In genomic region chr6:29627762-29628418, GRCh38 we compare ENCODE assay signal across 8 cellular contexts. TPM values are rescaled to one million over a fixed set of nuclear protein-coding genes. Genes with fewer than 3 reads are reported as not detected.
DNase-seq lines count a peak whose midpoint lies in the region; ATAC-seq lines count a peak whose summit lies in the region.

No MANE protein-coding gene starts in this region.

- H3K27ac Mint-ChIP-seq in activated CD4-positive, alpha-beta T cell treated with anti-CD3 and anti-CD28 coated beads, Interleukin-2, amount 10 ng/mL, durations not matched to agents 24 days and 14 days = peak overlapping the region; percentile 65

- H3K4me3 Mint-ChIP-seq in activated CD4-positive, alpha-beta T cell treated with anti-CD3 and anti-CD28 coated beads, Interleukin-2, amount 10 ng/mL, durations not matched to agents 24 days and 14 days = peak overlapping the region; percentile 96

- intact Hi-C loops in activated CD4-positive, alpha-beta T cell treated with anti-CD3 and anti-CD28 coated beads, Interleukin-2, amount 10 ng/mL, durations not matched to agents 24 days and 14 days (cut with micrococcal nuclease) = no loop called here

- H3K9me3 Mint-ChIP-seq in activated CD4-positive, alpha-beta T cell treated with anti-CD3 and anti-CD28 coated beads, Interleukin-2, amount 10 ng/mL, durations not matched to agents 24 days and 14 days = no peaks in the 10 kb centered on the region

- no peaks in the 10 kb centered on the region for H3K27me3 ChIP-seq in layer of hippocampus (ENCODE audit: control insufficient read depth, insufficient read depth, low read length)

- peak; percentile 88 for DNase-seq in Daoy (ENCODE audit: low read depth)
- peak; percentile 49 for DNase-seq in NCI-H2171 treated with DMSO at 0.1 percent for 48 hours (lab: John Stamatoyannopoulos, UW)
- peak; percentile 78 for DNase-seq in activated CD4-positive, alpha-beta T cell treated with anti-CD3 and anti-CD28 coated beads, Interleukin-2, amount 10 ng/mL, durations not matched to agents 24 days and 14 days
- DNase-seq in dedifferentiated amniotic fluid mesenchymal stem cell (ENCODE audit: extremely low spot score) = peak; percentile 33
- DNase-seq in stimulated activated CD4-positive, alpha-beta T cell treated with anti-CD3 and anti-CD28 coated beads, Interleukin-1b, Interleukin-23, amount 100 ng/mL, for 4 hours (ENCODE audit: low read depth in 2 of 2) = peak; percentile 49 to 54

- peaks cover 33% of the 10 kb centered on the region for H3K4me1 Mint-ChIP-seq in activated CD4-positive, alpha-beta T cell treated with anti-CD3 and anti-CD28 coated beads, Interleukin-2, amount 10 ng/mL, durations not matched to agents 24 days and 14 days

- ATAC-seq in GM18511 (IDR thresholded peaks at IDR 0.05; ENCODE audit: unreplicated experiment) = no peak
- no peak for ATAC-seq in GM19023 (IDR thresholded peaks at IDR 0.05; ENCODE audit: unreplicated experiment)

- peaks cover 11% of the 10 kb centered on the region for H3K36me3 Mint-ChIP-seq in activated CD4-positive, alpha-beta T cell treated with anti-CD3 and anti-CD28 coated beads, Interleukin-2, amount 10 ng/mL, durations not matched to agents 24 days and 14 days (ENCODE audit: low read depth)

- H3K27ac ChIP-seq in layer of hippocampus (ENCODE audit: low read depth, low read length) = peak overlapping the region; percentile 84

- H3K27me3 Mint-ChIP-seq in activated CD4-positive, alpha-beta T cell treated with anti-CD3 and anti-CD28 coated beads, Interleukin-2, amount 10 ng/mL, durations not matched to agents 24 days and 14 days = peaks cover 51% of the 10 kb centered on the region

RNA-seq across cellular contexts. Expression of gene GABBR1, which starts 5.1 kb away (rescaled TPM):
- 1.3 and 4.3 TPM in 2 replicates for total RNA-seq in Daoy (2014; rRNA removed; shearing (Covaris generic))
- total RNA-seq in activated CD4-positive, alpha-beta T cell treated with anti-CD3 and anti-CD28 coated beads, Interleukin-2, amount 10 ng/mL, durations not matched to agents 24 days and 14 days = 20.4 and 24.0 TPM in 2 replicates

RNA-seq across cellular contexts. Expression of gene MOG, which starts 29.0 kb away (rescaled TPM):
- total RNA-seq in Daoy (2014; rRNA removed; shearing (Covaris generic)) = not detected in 2 replicates
- not detected in 2 replicates for total RNA-seq in activated CD4-positive, alpha-beta T cell treated with anti-CD3 and anti-CD28 coated beads, Interleukin-2, amount 10 ng/mL, durations not matched to agents 24 days and 14 days

RNA-seq across cellular contexts. Expression of gene OR2H2, which starts 43.0 kb away (rescaled TPM):
- not detected in 2 replicates for total RNA-seq in Daoy (2014; rRNA removed; shearing (Covaris generic))
- total RNA-seq in activated CD4-positive, alpha-beta T cell treated with anti-CD3 and anti-CD28 coated beads, Interleukin-2, amount 10 ng/mL, durations not matched to agents 24 days and 14 days = not detected in 2 replicates

RNA-seq across cellular contexts. Expression of gene ZFP57, which starts 53.1 kb away (rescaled TPM):
- 0.57 TPM in 1 of 2 replicates, not detected in the other for total RNA-seq in Daoy (2014; rRNA removed; shearing (Covaris generic))
- total RNA-seq in activated CD4-positive, alpha-beta T cell treated with anti-CD3 and anti-CD28 coated beads, Interleukin-2, amount 10 ng/mL, durations not matched to agents 24 days and 14 days = 2.0 and 2.7 TPM in 2 replicates

Comparison
In these comparisons a context has a peak if more than half of its experiments do, and no peak if none do; other contexts are left out.
1. DNase-seq: peak in every context shown above with its lines; median percentile 88 in Daoy; 78 in activated CD4-positive, alpha-beta T cell treated with anti-CD3 and anti-CD28 coated beads, Interleukin-2, amount 10 ng/mL, durations not matched to agents 24 days and 14 days; 52 in stimulated activated CD4-positive, alpha-beta T cell treated with anti-CD3 and anti-CD28 coated beads, Interleukin-1b, Interleukin-23, amount 100 ng/mL, for 4 hours; 49 in NCI-H2171 treated with DMSO at 0.1 percent for 48 hours; 33 in dedifferentiated amniotic fluid mesenchymal stem cell.